ENCODE assay signal across 2 cellular contexts in the genomic region with DNA sequence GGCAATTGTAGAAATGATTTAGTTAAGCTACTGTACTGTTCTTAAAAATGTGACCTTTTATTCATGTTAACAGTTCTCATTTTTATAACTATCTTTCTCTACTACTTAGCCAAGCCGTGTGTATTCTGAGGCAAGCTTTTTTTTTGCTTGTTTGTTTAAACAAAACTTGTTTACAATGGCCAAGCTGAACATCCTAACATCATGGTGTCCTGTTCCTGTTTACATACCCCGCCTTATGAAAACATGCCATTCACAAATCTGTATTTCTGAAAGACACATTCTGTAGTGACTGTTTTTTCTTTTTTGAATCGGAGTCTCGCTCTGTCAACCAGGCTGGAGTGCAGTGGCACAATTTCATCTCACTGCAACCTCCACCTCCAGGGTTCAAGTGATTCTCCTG.
A peak's percentile ranks its signal among the peaks of the same experiment; 100 is the strongest.
TF ChIP-seq lines count a peak whose summit lies in the region.

No MANE protein-coding gene starts in this region.

TF ChIP-seq in A549, 52 proteins besides CTCF, POLR2A, EP300 and RAD21 (continued from another document):
- TF ChIP-seq ZSCAN20 (CRISPR knock-in tag; IDR thresholded peaks at IDR 0.05) (no peak), HDAC2 (IDR thresholded peaks at IDR 0.05) (no peak)
TF ChIP-seq in A549: peak in this region for 0.

TF ChIP-seq in HepG2, 621 proteins besides CTCF, POLR2A, EP300 and RAD21 (continued from another document):
- TF ChIP-seq ZBTB10 (CRISPR knock-in tag; IDR thresholded peaks at IDR 0.05; ENCODE audit: borderline replicate concordance) (no peak), ZNF691 (CRISPR knock-in tag; IDR thresholded peaks at IDR 0.05; ENCODE audit: borderline replicate concordance, low read depth) (no peak), GATAD2A (CRISPR knock-in tag; IDR thresholded peaks at IDR 0.05) (0 out of 2 replicates have a peak, but pooled peaks have one; percentile 14), ZFX (CRISPR knock-in tag; IDR thresholded peaks at IDR 0.05; ENCODE audit: low read depth) (no peak), FOXP4 (CRISPR knock-in tag; IDR thresholded peaks at IDR 0.05) (peak; percentile 38; the same call in 1 of the 2 replicates), MXI1 (IDR thresholded peaks at IDR 0.05; ENCODE audit: borderline replicate concordance, low read depth, low read length) (0 out of 3 replicates have a peak, but pooled peaks have one; percentile 28), NONO (IDR thresholded peaks at IDR 0.05) (no peak), NONO (CRISPR knock-in tag; conservative IDR thresholded peaks at IDR 0.05) (no peak), NCOA1 (CRISPR knock-in tag; IDR thresholded peaks at IDR 0.05) (no peak), E2F5 (CRISPR knock-in tag; conservative IDR thresholded peaks at IDR 0.05) (no peak), SNAPC4 (CRISPR knock-in tag; IDR thresholded peaks at IDR 0.05) (no peak), ZNF446 (CRISPR knock-in tag; IDR thresholded peaks at IDR 0.05) (no peak), NCOA5 (CRISPR knock-in tag; IDR thresholded peaks at IDR 0.05) (no peak), SAP130 (CRISPR knock-in tag; IDR thresholded peaks at IDR 0.05; ENCODE audit: low read depth) (no peak), ZNF143 (CRISPR knock-in tag; IDR thresholded peaks at IDR 0.05) (no peak), FOXP1 (IDR thresholded peaks at IDR 0.05) (peak; percentile 74), FOXP1 (CRISPR knock-in tag; IDR thresholded peaks at IDR 0.05) (peak; percentile 92), ZNF619 (CRISPR knock-in tag; IDR thresholded peaks at IDR 0.05) (no peak)
- TF ChIP-seq, protein P1, sequence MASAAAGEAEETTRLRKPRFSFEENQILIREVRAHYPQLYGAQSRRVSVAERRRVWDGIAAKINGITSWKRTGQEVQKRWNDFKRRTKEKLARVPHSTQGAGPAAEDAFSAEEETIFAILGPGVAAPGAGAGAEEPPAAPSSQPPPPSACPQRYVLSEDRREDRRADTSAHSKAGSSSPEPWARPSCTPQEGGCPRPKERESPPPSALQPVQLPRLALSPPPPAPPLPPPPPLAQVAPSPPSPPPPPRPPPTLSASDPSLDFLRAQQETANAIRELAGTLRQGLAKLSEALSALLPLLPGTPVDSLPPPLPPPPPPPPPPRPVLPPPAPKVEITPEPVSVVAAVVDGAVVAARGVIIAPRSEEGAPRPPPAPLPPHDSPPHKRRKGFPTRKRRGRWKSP (CRISPR knock-in tag; IDR thresholded peaks at IDR 0.05) = no peak
- TF ChIP-seq, protein P2, sequence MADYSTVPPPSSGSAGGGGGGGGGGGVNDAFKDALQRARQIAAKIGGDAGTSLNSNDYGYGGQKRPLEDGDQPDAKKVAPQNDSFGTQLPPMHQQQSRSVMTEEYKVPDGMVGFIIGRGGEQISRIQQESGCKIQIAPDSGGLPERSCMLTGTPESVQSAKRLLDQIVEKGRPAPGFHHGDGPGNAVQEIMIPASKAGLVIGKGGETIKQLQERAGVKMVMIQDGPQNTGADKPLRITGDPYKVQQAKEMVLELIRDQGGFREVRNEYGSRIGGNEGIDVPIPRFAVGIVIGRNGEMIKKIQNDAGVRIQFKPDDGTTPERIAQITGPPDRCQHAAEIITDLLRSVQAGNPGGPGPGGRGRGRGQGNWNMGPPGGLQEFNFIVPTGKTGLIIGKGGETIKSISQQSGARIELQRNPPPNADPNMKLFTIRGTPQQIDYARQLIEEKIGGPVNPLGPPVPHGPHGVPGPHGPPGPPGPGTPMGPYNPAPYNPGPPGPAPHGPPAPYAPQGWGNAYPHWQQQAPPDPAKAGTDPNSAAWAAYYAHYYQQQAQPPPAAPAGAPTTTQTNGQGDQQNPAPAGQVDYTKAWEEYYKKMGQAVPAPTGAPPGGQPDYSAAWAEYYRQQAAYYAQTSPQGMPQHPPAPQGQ (CRISPR knock-in tag; IDR thresholded peaks at IDR 0.05; ENCODE audit: borderline replicate concordance) = no peak
- TF ChIP-seq, protein P3, sequence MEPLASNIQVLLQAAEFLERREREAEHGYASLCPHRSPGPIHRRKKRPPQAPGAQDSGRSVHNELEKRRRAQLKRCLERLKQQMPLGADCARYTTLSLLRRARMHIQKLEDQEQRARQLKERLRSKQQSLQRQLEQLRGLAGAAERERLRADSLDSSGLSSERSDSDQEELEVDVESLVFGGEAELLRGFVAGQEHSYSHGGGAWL (CRISPR knock-in tag; IDR thresholded peaks at IDR 0.05) = no peak
